ENCODE assay signal across 1 cellular context in genomic region chr11:892106-892505, GRCh38.
TF ChIP-seq lines count a peak whose summit lies in the region.

No MANE protein-coding gene starts in this region.

TF ChIP-seq in SK-N-SH, 30 proteins besides CTCF, POLR2A, EP300 and RAD21 (continued from another document):
- TF ChIP-seq YY1 (IDR thresholded peaks at IDR 0.05; ENCODE audit: low read depth) (no peak), ELF1 (IDR thresholded peaks at IDR 0.05) (no peak), SMC3 (IDR thresholded peaks at IDR 0.05; ENCODE audit: low read depth, low read length) (no peak), ZBTB33 (IDR thresholded peaks at IDR 0.05; ENCODE audit: borderline replicate concordance, low read depth) (no peak), NFIC (IDR thresholded peaks at IDR 0.05; ENCODE audit: borderline replicate concordance) (no peak), MEF2A (IDR thresholded peaks at IDR 0.05; ENCODE audit: borderline replicate concordance, low read depth) (no peak)
- TF ChIP-seq, protein P1, sequence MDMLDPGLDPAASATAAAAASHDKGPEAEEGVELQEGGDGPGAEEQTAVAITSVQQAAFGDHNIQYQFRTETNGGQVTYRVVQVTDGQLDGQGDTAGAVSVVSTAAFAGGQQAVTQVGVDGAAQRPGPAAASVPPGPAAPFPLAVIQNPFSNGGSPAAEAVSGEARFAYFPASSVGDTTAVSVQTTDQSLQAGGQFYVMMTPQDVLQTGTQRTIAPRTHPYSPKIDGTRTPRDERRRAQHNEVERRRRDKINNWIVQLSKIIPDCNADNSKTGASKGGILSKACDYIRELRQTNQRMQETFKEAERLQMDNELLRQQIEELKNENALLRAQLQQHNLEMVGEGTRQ (IDR thresholded peaks at IDR 0.05; ENCODE audit: borderline replicate concordance, low read depth, low read length), result no peak
- TF ChIP-seq, protein P2, sequence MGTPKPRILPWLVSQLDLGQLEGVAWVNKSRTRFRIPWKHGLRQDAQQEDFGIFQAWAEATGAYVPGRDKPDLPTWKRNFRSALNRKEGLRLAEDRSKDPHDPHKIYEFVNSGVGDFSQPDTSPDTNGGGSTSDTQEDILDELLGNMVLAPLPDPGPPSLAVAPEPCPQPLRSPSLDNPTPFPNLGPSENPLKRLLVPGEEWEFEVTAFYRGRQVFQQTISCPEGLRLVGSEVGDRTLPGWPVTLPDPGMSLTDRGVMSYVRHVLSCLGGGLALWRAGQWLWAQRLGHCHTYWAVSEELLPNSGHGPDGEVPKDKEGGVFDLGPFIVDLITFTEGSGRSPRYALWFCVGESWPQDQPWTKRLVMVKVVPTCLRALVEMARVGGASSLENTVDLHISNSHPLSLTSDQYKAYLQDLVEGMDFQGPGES (IDR thresholded peaks at IDR 0.05; ENCODE audit: low read depth, low read length), result no peak
